Comparison of ENCODE assay signal across 5 cellular contexts in the genomic region with DNA sequence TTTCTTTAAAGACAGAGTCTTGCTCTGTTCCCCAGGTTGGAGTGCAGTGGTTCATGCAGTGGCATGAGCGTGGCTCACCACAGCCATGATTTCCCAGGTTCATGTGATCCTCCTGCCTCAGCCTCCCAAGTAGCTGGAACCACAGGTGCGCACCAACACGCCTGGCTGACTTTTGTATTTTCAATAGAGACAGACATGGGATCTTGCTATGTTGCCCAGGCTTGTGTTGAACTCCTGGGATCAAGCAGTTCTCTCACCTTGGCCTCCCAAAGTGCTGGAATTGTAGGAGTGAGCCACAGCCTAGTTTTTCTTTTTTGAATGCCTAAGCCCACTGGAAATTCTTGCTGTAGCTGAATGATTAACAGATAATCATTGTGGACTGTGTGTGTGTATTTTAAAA.
"Had no signal": no experiment of that assay in that cellular context is flagged by ENCODE, and none has a peak within 500 bp of the region (broad histone marks: within the 10 kb centered on the region; RNA-seq: fewer than 3 reads in every experiment).

No MANE protein-coding gene starts in this region.

- FAIRE-seq: HTR-8/SVneo had no signal

- H3K27ac ChIP-seq: HL-60 had no signal

- DNase-seq: IMR-90, KBM-7, KG1 had no signal
